Comparison of ENCODE assay signal across 17 cellular contexts in genomic region chr2:169815849-169816248, GRCh38. TPM values are rescaled to one million over a fixed set of nuclear protein-coding genes. Genes with fewer than 3 reads are reported as not detected.
DNase-seq lines count a peak whose midpoint lies in the region; ATAC-seq, FAIRE-seq and TF ChIP-seq lines count a peak whose summit lies in the region.
"Had no signal": no experiment of that assay in that cellular context is flagged by ENCODE, and none has a peak within 500 bp of the region (broad histone marks: within the 10 kb centered on the region; RNA-seq: fewer than 3 reads in every experiment).

No MANE protein-coding gene starts in this region.

- H3K9ac ChIP-seq in trophoblast cell (ENCODE audit: low read length): no peak overlapping the region

- no peak overlapping the region for H2BK12ac ChIP-seq in trophoblast cell (ENCODE audit: low read length)

- no peak overlapping the region for H3K27ac ChIP-seq in trophoblast cell (ENCODE audit: low read depth, low read length)
- H3K27ac ChIP-seq: SJCRH30 had no signal

- DNase-seq in AG10803 (ENCODE audit: low read depth) (peak; percentile 64), HS-5 (ENCODE audit: low read depth) (peak; percentile 80), amniotic stem cell (lab: John Stamatoyannopoulos, UW) (peak; percentile 73), iris pigment epithelial cell (ENCODE audit: low read depth) (peak; percentile 89), trophoblast cell (no peak), frontal cortex (ENCODE audit: low spot score in 2 of 2) (no peak)
- DNase-seq: activated CD4-positive, alpha-beta T cell treated with anti-CD3 and anti-CD28 coated beads, Interleukin-2, amount 50 U/mL, for 1 hour; activated naive CD8-positive, alpha-beta T cell treated with anti-CD3 and anti-CD28 coated beads, Interleukin-2, amount 10 ng/mL, durations not matched to agents 7 days and 5 days; COR-L47; Kasumi-1; naive thymus-derived CD8-positive, alpha-beta T cell; NCI-H524 treated with DMSO at 0.1 percent for 48 hours; SJCRH30; small intestine had no signal

- H4K12ac ChIP-seq in trophoblast cell (ENCODE audit: low read depth, low read length): no peak overlapping the region

- no peak overlapping the region for H3K4ac ChIP-seq in trophoblast cell (ENCODE audit: low read depth, low read length)

- H2BK120ac ChIP-seq in trophoblast cell (ENCODE audit: insufficient read depth, low read length, poor library complexity): no peak overlapping the region

- no peak overlapping the region for H2AFZ ChIP-seq in trophoblast cell (ENCODE audit: insufficient read depth, low read length, poor library complexity)

- H2AK5ac ChIP-seq in trophoblast cell (ENCODE audit: low read length): no peak overlapping the region

- no peaks in the 10 kb centered on the region for H3K9me3 ChIP-seq in trophoblast cell (ENCODE audit: insufficient read depth, low read depth, low read length)

- TF ChIP-seq CTCF in AG10803 (conservative IDR thresholded peaks at IDR 0.05; ENCODE audit: low read length): no peak

- no peak overlapping the region for H3K18ac ChIP-seq in trophoblast cell (ENCODE audit: low read length)

- no peak overlapping the region for H3K14ac ChIP-seq in trophoblast cell (ENCODE audit: low read length)

- H4K91ac ChIP-seq in trophoblast cell (ENCODE audit: low read depth, low read length): no peak overlapping the region

- H3K23ac ChIP-seq in trophoblast cell (ENCODE audit: low read length): no peak overlapping the region

- H3K27me3 ChIP-seq in trophoblast cell (ENCODE audit: insufficient read depth, low read length): no peaks in the 10 kb centered on the region
- H3K27me3 ChIP-seq: SJCRH30 had no signal

- no peak overlapping the region for H3K4me3 ChIP-seq in AG10803 (ENCODE audit: low read length)
- no peak overlapping the region for H3K4me3 ChIP-seq in trophoblast cell (ENCODE audit: low read depth, low read length)
- H3K4me3 ChIP-seq: GM12878, SJCRH30 had no signal

- H3K4me2 ChIP-seq in trophoblast cell (ENCODE audit: low read length): no peak overlapping the region

- no peaks in the 10 kb centered on the region for H3K4me1 ChIP-seq in trophoblast cell (ENCODE audit: control insufficient read depth in 1 of 2, insufficient read depth in 2 of 2, low read length in 2 of 2)
- H3K4me1 ChIP-seq: SJCRH30 had no signal

- no peak for FAIRE-seq in frontal cortex (lab: Jason Lieb, UNC)
- FAIRE-seq: GM12878, small intestine had no signal

- H3K79me2 ChIP-seq in trophoblast cell (ENCODE audit: control insufficient read depth, insufficient read depth, low read length, poor library complexity): no peaks in the 10 kb centered on the region

- no peak overlapping the region for H2BK5ac ChIP-seq in trophoblast cell (ENCODE audit: low read depth, low read length, poor library complexity)

- H3K36me3 ChIP-seq in trophoblast cell (ENCODE audit: control insufficient read depth in 1 of 2, insufficient read depth in 2 of 2, low read length in 2 of 2): peaks cover 19 to 22% of the 10 kb centered on the region in 2 experiments

- no peak for ATAC-seq in HG02870 (IDR thresholded peaks at IDR 0.05; ENCODE audit: unreplicated experiment)
- no peak for ATAC-seq in HG02798 (IDR thresholded peaks at IDR 0.05; ENCODE audit: poor library complexity, unreplicated experiment)
- ATAC-seq: GM12878; naive thymus-derived CD8-positive, alpha-beta T cell had no signal

- no CpG with 5 or more reads among the region's 1 CpG for WGBS in trophoblast cell (ENCODE audit: extremely low coverage, insufficient coverage, insufficient read length)

- no peaks in the 10 kb centered on the region for H3K79me1 ChIP-seq in trophoblast cell (ENCODE audit: low read length)

- no peak overlapping the region for H4K8ac ChIP-seq in trophoblast cell (ENCODE audit: low read depth, low read length)

RNA-seq across cellular contexts. Expression of gene METTL5, which starts 8.9 kb away (rescaled TPM):
- polyA plus RNA-seq in trophoblast cell (2013): 69.4 and 70.3 TPM in 2 replicates
- total RNA-seq in frontal cortex: 39.5 TPM

RNA-seq across cellular contexts. Expression of gene UBR3, which starts 11.4 kb away (rescaled TPM):
- 18.4 and 19.9 TPM in 2 replicates for polyA plus RNA-seq in trophoblast cell (2013)
- total RNA-seq in frontal cortex: 109 TPM

RNA-seq across cellular contexts. Expression of gene SSB, which starts 17.2 kb away (rescaled TPM):
- 135 and 138 TPM in 2 replicates for polyA plus RNA-seq in trophoblast cell (2013)
- 89.3 TPM for total RNA-seq in frontal cortex

Comparison
In these comparisons a context has a peak if more than half of its experiments do, and no peak if none do; other contexts are left out.
1. DNase-seq: peak in AG10803 (single experiment), HS-5 (single experiment), amniotic stem cell (single experiment) and iris pigment epithelial cell (single experiment); none in trophoblast cell (0 of 2) and frontal cortex (0 of 2).